Comparison of ENCODE assay signal across 8 cellular contexts in the genomic region with DNA sequence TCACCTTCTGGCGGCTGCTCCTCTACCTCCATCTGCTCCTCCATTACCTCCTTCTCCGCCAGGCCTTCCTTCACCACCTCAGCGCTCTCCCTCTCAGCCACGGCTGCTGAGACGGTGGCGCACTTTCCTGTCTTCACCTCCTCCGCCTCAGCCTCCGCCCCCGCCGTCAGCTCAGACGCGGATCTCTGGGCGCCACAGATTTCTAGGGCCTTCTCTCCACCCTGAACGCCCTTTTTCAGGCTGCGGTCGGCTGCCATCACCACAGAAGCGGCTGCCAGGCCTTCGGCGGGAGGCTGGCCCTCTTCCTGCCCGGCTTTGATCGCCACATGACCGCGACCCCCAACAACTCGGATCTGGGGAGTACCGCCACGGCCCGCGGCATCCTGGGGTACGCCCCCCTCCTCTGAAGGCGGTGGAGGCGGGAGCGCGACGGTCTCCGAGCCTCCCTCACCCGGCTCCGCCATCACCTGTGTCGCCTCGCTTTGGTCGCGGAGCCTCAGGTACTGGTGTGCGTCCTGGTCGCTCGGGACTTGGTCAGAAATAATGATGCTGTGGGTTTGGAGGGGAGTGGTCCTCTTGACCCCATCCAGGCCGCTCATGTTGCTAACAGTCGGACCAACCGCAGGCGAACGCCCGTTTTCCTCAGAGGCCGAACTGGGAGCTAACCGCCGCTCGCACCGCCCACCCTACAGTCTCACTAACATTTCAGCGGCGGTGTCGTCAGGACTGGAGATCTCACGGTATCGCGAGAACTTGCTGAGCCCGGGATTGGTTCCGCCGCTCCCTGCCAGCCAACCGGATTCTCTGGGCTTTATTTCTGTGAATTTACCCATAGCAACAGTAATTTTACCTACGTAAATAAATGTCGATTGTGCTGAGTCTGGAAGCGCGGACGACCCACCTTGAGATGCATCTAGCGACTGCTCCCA. TPM values are rescaled to one million over a fixed set of nuclear protein-coding genes. Genes with fewer than 3 reads are reported as not detected.
DNase-seq lines count a peak whose midpoint lies in the region; ATAC-seq and TF ChIP-seq lines count a peak whose summit lies in the region.

A gene (minus strand): TSS at position 699 of the 929 bp plus-strand sequence. CDS start 100 bp downstream, at position 599.

- H3K27me3 ChIP-seq in lung (ENCODE audit: control insufficient read depth, insufficient read depth), result no peaks in the 10 kb centered on the region

- peak within 1 kb of the TSS; percentile 96 for H3K4me3 ChIP-seq in lung

- H3K27ac ChIP-seq in lung (ENCODE audit: low read depth in 1 of 2, low read length in 1 of 2), result peak within 1 kb of the TSS; percentile 96 to 100

- ATAC-seq in GM19468 (IDR thresholded peaks at IDR 0.05; ENCODE audit: extremely low read depth, unreplicated experiment) (peak; percentile 97), lung (ENCODE audit: insufficient read depth, low FRiP score) (peak; percentile 98)

- DNase-seq in CMK (ENCODE audit: low read depth) (peak; percentile 80), HS-5 (ENCODE audit: low read depth) (peak; percentile 89), lung (ENCODE audit: low spot score) (peak; percentile 96)
- DNase-seq in NK-92 treated with Interleukin-12 subunit alpha and Interleukin-12 subunit beta, amount 100 ng/mL, for 24 hours (lab: John Stamatoyannopoulos, UW), result peak; percentile 87
- peak; percentile 95 for DNase-seq in activated CD8-positive, alpha-beta memory T cell treated with anti-CD3 and anti-CD28 coated beads for 24 hours
- peak; percentile 89 for DNase-seq in effector CD8-positive, alpha-beta T cell (lab: John Stamatoyannopoulos, UW)
- DNase-seq in stimulated activated CD4-positive, alpha-beta T cell treated with anti-CD3 and anti-CD28 coated beads, TNF-alpha, amount 100 ng/mL, for 4 hours (ENCODE audit: low read depth in 3 of 3), result peak; percentile 70 to 91 (median 87)

- 0 to 1% methylated on average over 71 of the region's 71 CpGs for WGBS in lung, 2 donors

- TF ChIP-seq CTCF in lung (IDR thresholded peaks at IDR 0.05; ENCODE audit: control extremely low read depth, extremely low read depth), result no peak

- H3K9me3 ChIP-seq in lung (ENCODE audit: control insufficient read depth in 2 of 2, insufficient read depth in 1 of 2, low read length in 1 of 2), result no peaks in the 10 kb centered on the region

- H3K4me1 ChIP-seq in lung (ENCODE audit: control insufficient read depth in 2 of 2, insufficient read depth in 2 of 2, low read length in 2 of 2), result peaks cover 10 to 14% of the 10 kb centered on the region in 2 donors

- peaks cover 0 to 3% of the 10 kb centered on the region in 2 donors for H3K36me3 ChIP-seq in lung (ENCODE audit: control insufficient read depth in 2 of 2, insufficient read depth in 2 of 2, low read length in 2 of 2)

RNA-seq across cellular contexts. Expression of the gene that starts here (rescaled TPM):
- 10 to 100 TPM; 67.8 to 68.8 TPM for total RNA-seq in lung
- polyA plus RNA-seq in lung, result 10 to 100 TPM; 16.3 to 25.1 TPM

Comparison
In these comparisons a context has a peak if more than half of its experiments do, and no peak if none do; other contexts are left out.
1. Peak in every context shown above with its lines: DNase-seq, ATAC-seq, H3K4me3 ChIP-seq and H3K27ac ChIP-seq.